2 cellular contexts compared by ENCODE assay signal in genomic region chr4:94426783-94427182, GRCh38.
A peak's percentile ranks its signal among the peaks of the same experiment; 100 is the strongest.
TF ChIP-seq lines count a peak whose summit lies in the region.

No MANE protein-coding gene starts in this region.

TF ChIP-seq in HCT116, 20 proteins besides CTCF, POLR2A, EP300 and RAD21:
- TF ChIP-seq, protein P1, sequence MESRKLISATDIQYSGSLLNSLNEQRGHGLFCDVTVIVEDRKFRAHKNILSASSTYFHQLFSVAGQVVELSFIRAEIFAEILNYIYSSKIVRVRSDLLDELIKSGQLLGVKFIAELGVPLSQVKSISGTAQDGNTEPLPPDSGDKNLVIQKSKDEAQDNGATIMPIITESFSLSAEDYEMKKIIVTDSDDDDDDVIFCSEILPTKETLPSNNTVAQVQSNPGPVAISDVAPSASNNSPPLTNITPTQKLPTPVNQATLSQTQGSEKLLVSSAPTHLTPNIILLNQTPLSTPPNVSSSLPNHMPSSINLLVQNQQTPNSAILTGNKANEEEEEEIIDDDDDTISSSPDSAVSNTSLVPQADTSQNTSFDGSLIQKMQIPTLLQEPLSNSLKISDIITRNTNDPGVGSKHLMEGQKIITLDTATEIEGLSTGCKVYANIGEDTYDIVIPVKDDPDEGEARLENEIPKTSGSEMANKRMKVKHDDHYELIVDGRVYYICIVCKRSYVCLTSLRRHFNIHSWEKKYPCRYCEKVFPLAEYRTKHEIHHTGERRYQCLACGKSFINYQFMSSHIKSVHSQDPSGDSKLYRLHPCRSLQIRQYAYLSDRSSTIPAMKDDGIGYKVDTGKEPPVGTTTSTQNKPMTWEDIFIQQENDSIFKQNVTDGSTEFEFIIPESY (IDR thresholded peaks at IDR 0.05; ENCODE audit: extremely low read depth, insufficient replicate concordance, low read length): no peak
- peak; percentile 78; the same call in 1 of the 2 replicates for TF ChIP-seq CBX3 (IDR thresholded peaks at IDR 0.05; ENCODE audit: low read depth)
- no peak for TF ChIP-seq ELF1 (IDR thresholded peaks at IDR 0.05; ENCODE audit: borderline replicate concordance, low read depth)
- no peak for TF ChIP-seq YY1 (IDR thresholded peaks at IDR 0.05; ENCODE audit: extremely low read depth, insufficient replicate concordance, low read depth, low read length)

TF ChIP-seq in WTC11, 78 proteins besides CTCF, POLR2A, EP300 and RAD21 (continued from another document):
- TF ChIP-seq ERG (CRISPR knock-in tag; IDR thresholded peaks at IDR 0.05) (no peak), IRF2 (CRISPR knock-in tag; IDR thresholded peaks at IDR 0.05; ENCODE audit: borderline replicate concordance, low read depth) (no peak)
